In genomic region chr5:21802869-21803490, GRCh38 we compare ENCODE assay signal across 8 cellular contexts.
DNase-seq lines count a peak whose midpoint lies in the region; ATAC-seq and TF ChIP-seq lines count a peak whose summit lies in the region.

No MANE protein-coding gene starts in this region.

- no peak overlapping the region for H3K4me3 ChIP-seq in suprapubic skin

- no peaks in the 10 kb centered on the region for H3K9me3 ChIP-seq in suprapubic skin

- H3K27ac Mint-ChIP-seq in WTC11, result no peak overlapping the region
- no peak overlapping the region for H3K27ac Mint-ChIP-seq in activated naive CD8-positive, alpha-beta T cell treated with anti-CD3 and anti-CD28 coated beads, Interleukin-2, amount 50 U/mL, for 24 hours

- no peaks in the 10 kb centered on the region for H3K27me3 ChIP-seq in suprapubic skin

- CTCF ChIA-PET in WTC11 (lab: Charles Lee), result interaction anchor here (1.5 kb wide), 1 partner anchor 9 kb away, joined by 3 read pairs; no protein-coding TSS in a partner anchor

- peaks cover 23% of the 10 kb centered on the region for H3K9me3 Mint-ChIP-seq in WTC11
- H3K9me3 Mint-ChIP-seq in activated naive CD8-positive, alpha-beta T cell treated with anti-CD3 and anti-CD28 coated beads, Interleukin-2, amount 50 U/mL, for 24 hours, result no peaks in the 10 kb centered on the region

- H3K4me1 Mint-ChIP-seq in WTC11, result 0 out of 2 replicates have a peak, but pooled peaks cover 7% of the 10 kb centered on the region
- H3K4me1 Mint-ChIP-seq in activated naive CD8-positive, alpha-beta T cell treated with anti-CD3 and anti-CD28 coated beads, Interleukin-2, amount 50 U/mL, for 24 hours, result no peaks in the 10 kb centered on the region

- TF ChIP-seq POLR2A in suprapubic skin (IDR thresholded peaks at IDR 0.05), result no peak

- no peak overlapping the region for H3K27ac ChIP-seq in suprapubic skin

- no peak overlapping the region for H3K4me3 Mint-ChIP-seq in WTC11
- H3K4me3 Mint-ChIP-seq in activated naive CD8-positive, alpha-beta T cell treated with anti-CD3 and anti-CD28 coated beads, Interleukin-2, amount 50 U/mL, for 24 hours, result no peak overlapping the region

- TF ChIP-seq EP300 in suprapubic skin (IDR thresholded peaks at IDR 0.05), result no peak

- no peaks in the 10 kb centered on the region for H3K27me3 Mint-ChIP-seq in WTC11 (ENCODE audit: low read depth)
- no peaks in the 10 kb centered on the region for H3K27me3 Mint-ChIP-seq in activated naive CD8-positive, alpha-beta T cell treated with anti-CD3 and anti-CD28 coated beads, Interleukin-2, amount 50 U/mL, for 24 hours

- peaks cover 7% of the 10 kb centered on the region for H3K4me1 ChIP-seq in suprapubic skin

- no peak for TF ChIP-seq CTCF in WTC11 (IDR thresholded peaks at IDR 0.05)
- peak in 1 of 2 donors; percentile 42 for TF ChIP-seq CTCF in suprapubic skin (IDR thresholded peaks at IDR 0.05)

- DNase-seq in SIG-M5 treated with dmso at 0.1 percent for 504 hours (lab: John Stamatoyannopoulos, UW; ENCODE audit: unreplicated experiment) (peak; percentile 50), SIG-M5 (lab: John Stamatoyannopoulos, UW) (no peak), NCI-H146 treated with DMSO at 0.1 percent for 48 hours (lab: John Stamatoyannopoulos, UW; ENCODE audit: unreplicated experiment) (peak; percentile 54), WTC11 (ENCODE audit: low spot score) (no peak), kidney tubule cell (ENCODE audit: low spot score) (peak; percentile 45), suprapubic skin (ENCODE audit: low spot score in 2 of 2) (no peak), T-helper 9 cell (no peak)
- DNase-seq in activated naive CD8-positive, alpha-beta T cell treated with anti-CD3 and anti-CD28 coated beads, Interleukin-2, amount 50 U/mL, for 24 hours, result no peak

- H3K36me3 ChIP-seq in suprapubic skin, result no peaks in the 10 kb centered on the region

- 36% methylated on average over 4 of the region's 4 CpGs for WGBS in suprapubic skin

- no peaks in the 10 kb centered on the region for H3K36me3 Mint-ChIP-seq in WTC11
- H3K36me3 Mint-ChIP-seq in activated naive CD8-positive, alpha-beta T cell treated with anti-CD3 and anti-CD28 coated beads, Interleukin-2, amount 50 U/mL, for 24 hours (ENCODE audit: low read depth), result no peaks in the 10 kb centered on the region

- POLR2A ChIA-PET in WTC11 (lab: Charles Lee), result interaction anchor here (0.6 kb wide), 1 partner anchor 1558 kb away, joined by 5 read pairs; no protein-coding TSS in a partner anchor

- ATAC-seq in WTC11, result peak; percentile 53; the same call in 1 of the 2 replicates
- ATAC-seq in activated naive CD8-positive, alpha-beta T cell treated with anti-CD3 and anti-CD28 coated beads, Interleukin-2, amount 50 U/mL, for 24 hours, result no peak

TF ChIP-seq in WTC11, 78 proteins besides CTCF, POLR2A, EP300 and RAD21:
- TF ChIP-seq ZNF512 (CRISPR knock-in tag; IDR thresholded peaks at IDR 0.05; ENCODE audit: borderline replicate concordance) (no peak), ESRRA (CRISPR knock-in tag; IDR thresholded peaks at IDR 0.05; ENCODE audit: borderline replicate concordance) (no peak), SMAD3 (CRISPR knock-in tag; IDR thresholded peaks at IDR 0.05; ENCODE audit: borderline replicate concordance) (no peak), ZNF121 (CRISPR knock-in tag; IDR thresholded peaks at IDR 0.05) (no peak), NFYB (CRISPR knock-in tag; conservative IDR thresholded peaks at IDR 0.05; ENCODE audit: low read depth) (no peak), ELF4 (CRISPR knock-in tag; IDR thresholded peaks at IDR 0.05; ENCODE audit: low read depth) (no peak), ERG (CRISPR knock-in tag; IDR thresholded peaks at IDR 0.05) (no peak)

Comparison
In these comparisons a context has a peak if more than half of its experiments do, and no peak if none do; other contexts are left out.
1. DNase-seq: peak in SIG-M5 treated with dmso at 0.1 percent for 504 hours (single experiment), NCI-H146 treated with DMSO at 0.1 percent for 48 hours (single experiment) and kidney tubule cell (single experiment); none in SIG-M5 (single experiment), WTC11 (single experiment), suprapubic skin (0 of 2), T-helper 9 cell (single experiment) and activated naive CD8-positive, alpha-beta T cell treated with anti-CD3 and anti-CD28 coated beads, Interleukin-2, amount 50 U/mL, for 24 hours (single experiment).